10 cellular contexts compared by ENCODE assay signal in the genomic region with DNA sequence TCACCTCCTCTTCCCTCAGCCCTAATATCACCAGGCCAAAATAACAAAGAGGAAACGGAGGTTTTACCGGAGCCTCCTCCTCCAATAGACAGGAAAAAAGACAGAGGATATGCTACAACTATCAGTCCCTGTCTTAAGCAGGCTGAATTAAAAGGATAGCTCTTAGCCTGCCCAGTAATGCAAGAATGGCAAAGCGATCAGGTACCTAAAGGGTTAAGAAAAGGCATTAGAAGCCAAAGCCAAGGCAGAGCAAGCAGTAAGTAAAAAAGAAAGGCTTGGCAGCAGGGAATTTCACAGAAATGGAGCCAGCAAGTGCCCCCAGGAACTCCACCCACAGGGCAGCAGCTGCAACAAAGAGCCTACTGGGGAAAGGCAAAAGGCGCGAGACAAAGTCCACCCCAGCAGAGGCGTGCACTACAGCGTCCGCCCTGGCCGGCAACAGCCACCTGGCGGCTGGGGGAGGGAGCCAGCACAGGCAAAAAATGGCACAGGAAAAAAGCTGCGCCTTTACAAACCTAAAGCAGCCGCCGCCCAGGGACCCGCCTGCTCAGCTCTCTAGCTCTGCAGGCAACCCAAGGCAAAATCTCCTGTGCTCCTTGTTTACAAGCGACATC.
A peak's percentile ranks its signal among the peaks of the same experiment; 100 is the strongest.
DNase-seq lines count a peak whose midpoint lies in the region; ATAC-seq, FAIRE-seq and TF ChIP-seq lines count a peak whose summit lies in the region.
"Had no signal": no experiment of that assay in that cellular context is flagged by ENCODE, and none has a peak within 500 bp of the region (broad histone marks: within the 10 kb centered on the region; RNA-seq: fewer than 3 reads in every experiment).

No MANE protein-coding gene starts in this region.

- ATAC-seq in A549 (peak in 1 of 2 experiments; percentile 77; a peak in 3 of 6 replicates), WTC11 (peak; percentile 98), GM19455 (IDR thresholded peaks at IDR 0.05; ENCODE audit: unreplicated experiment) (no peak)

- peak overlapping the region; percentile 63 for H3K27ac Mint-ChIP-seq in WTC11

- TF ChIP-seq EP300 in A549 (IDR thresholded peaks at IDR 0.05): no peak

- in situ Hi-C loops in GM13976 (cut with MboI; ENCODE audit: low sequenced_read_pairs, unreplicated experiment): no loop called here

- POLR2A ChIA-PET in A549 (lab: Yijun Ruan, JAX) (no interaction called here), WTC11 (lab: Charles Lee) (interaction anchor here (0.7 to 2.2 kb wide), 2 partner anchors 103 to 162 kb away, joined by 3 to 7 read pairs; a partner anchor contains a TSS)

- no peaks in the 10 kb centered on the region for H3K9me3 Mint-ChIP-seq in WTC11

- TF ChIP-seq CTCF in A549 (IDR thresholded peaks at IDR 0.05) (no peak), GM12873 (IDR thresholded peaks at IDR 0.05; ENCODE audit: insufficient read depth, low read depth, low read length, missing control alignments) (peak; percentile 11), WTC11 (IDR thresholded peaks at IDR 0.05) (no peak), liver (IDR thresholded peaks at IDR 0.05; ENCODE audit: low read depth, low read length, missing input control) (peak; percentile 36), GM13976 (IDR thresholded peaks at IDR 0.05; ENCODE audit: borderline replicate concordance, control extremely low read depth, extremely low read depth, insufficient read depth, missing control alignments) (no peak)

- FAIRE-seq in A549 (lab: Jason Lieb, UNC): no peak

- no peaks in the 10 kb centered on the region; the same call in 1 of the 2 replicates for H3K27me3 Mint-ChIP-seq in WTC11 (ENCODE audit: low read depth)

- H3K4me1 ChIP-seq in A549 (no peaks in the 10 kb centered on the region), liver (ENCODE audit: control insufficient read depth in 4 of 4, insufficient read depth in 4 of 4, low read length in 3 of 4) (peaks cover 2 to 12% (median 9%) of the 10 kb centered on the region in 4 donors)

- DNase-seq in A549 (ENCODE audit: low read depth in 1 of 2, low spot score in 1 of 2): peak; percentile 1 to 8
- DNase-seq in WTC11 (ENCODE audit: low spot score): peak; percentile 70
- DNase-seq in GM13976 (ENCODE audit: low spot score): no peak
- DNase-seq in central memory CD4-positive, alpha-beta T cell: no peak
- DNase-seq in COR-L47 (lab: John Stamatoyannopoulos, UW): no peak
- DNase-seq: GOT3, NCI-H1092 treated with DMSO at 0.1 percent for 48 hours had no signal

- peaks cover 33% of the 10 kb centered on the region for H3K4me1 Mint-ChIP-seq in WTC11

- H3K4me2 ChIP-seq in A549: no peak overlapping the region

- H3K36me3 ChIP-seq in liver (ENCODE audit: control insufficient read depth in 4 of 4, insufficient read depth in 3 of 4, low read depth in 1 of 4, low read length in 3 of 4): no peaks in the 10 kb centered on the region

- H3K27me3 ChIP-seq in liver (ENCODE audit: control insufficient read depth in 4 of 4, insufficient read depth in 4 of 4, low read length in 3 of 4): no peaks in the 10 kb centered on the region

- no peak overlapping the region for H3K27ac ChIP-seq in A549
- H3K27ac ChIP-seq in liver (ENCODE audit: low read depth in 1 of 2, low read length in 2 of 2): no peak overlapping the region

- no peak overlapping the region for H3K9ac ChIP-seq in liver (ENCODE audit: low read depth in 1 of 2, low read length in 2 of 2)

- no peaks in the 10 kb centered on the region for H3K36me3 Mint-ChIP-seq in WTC11

- 10% methylated on average over 13 of the region's 15 CpGs for WGBS in A549 (ENCODE audit: missing lambda C conversion rate)
- WGBS in liver: 5% methylated on average over 15 of the region's 15 CpGs

- CTCF ChIA-PET in A549 (lab: Yijun Ruan, JAX) (no interaction called here), WTC11 (lab: Charles Lee) (interaction anchor here (0.6 to 2.7 kb wide), 11 partner anchors 11 to 332 kb away, joined by 3 to 19 read pairs (median 4); a partner anchor contains a TSS)

- H3K4me3 ChIP-seq in A549 (no peak overlapping the region), liver (ENCODE audit: low read depth in 1 of 3, low read length in 3 of 3) (peak overlapping the region in 1 of 3 donors; percentile 15)

- H3K9me3 ChIP-seq in A549 (no peaks in the 10 kb centered on the region), liver (ENCODE audit: control insufficient read depth in 4 of 4, low read length in 3 of 4) (no peaks in the 10 kb centered on the region)

- TF ChIP-seq POLR2A in A549 (IDR thresholded peaks at IDR 0.05; ENCODE audit: low read length): no peak

- 0 out of 5 replicates have a peak, but pooled peaks of 1 of the 2 experiments have one; percentile 2 for TF ChIP-seq RAD21 in A549 (conservative IDR thresholded peaks at IDR 0.05 in 1 of 2, IDR thresholded peaks at IDR 0.05 in 1 of 2)
- peak; percentile 61 to 64 for TF ChIP-seq RAD21 in liver (IDR thresholded peaks at IDR 0.05)

- peak overlapping the region; percentile 57 for H3K4me3 Mint-ChIP-seq in WTC11

TF ChIP-seq in A549, 52 proteins besides CTCF, POLR2A, EP300 and RAD21:
- TF ChIP-seq POLR2AphosphoS2 (conservative IDR thresholded peaks at IDR 0.05; ENCODE audit: low read length) (no peak), CHD4 (IDR thresholded peaks at IDR 0.05; ENCODE audit: borderline replicate concordance) (no peak), NR3C1 (IDR thresholded peaks at IDR 0.05) (no peak)
TF ChIP-seq in A549: peak in this region for 0.

TF ChIP-seq in WTC11, 78 proteins besides CTCF, POLR2A, EP300 and RAD21 (continues in another document):
- TF ChIP-seq HMGA2 (CRISPR knock-in tag; IDR thresholded peaks at IDR 0.05): no peak
- TF ChIP-seq MYBL2 (CRISPR knock-in tag; IDR thresholded peaks at IDR 0.05): no peak
- TF ChIP-seq, protein P1, sequence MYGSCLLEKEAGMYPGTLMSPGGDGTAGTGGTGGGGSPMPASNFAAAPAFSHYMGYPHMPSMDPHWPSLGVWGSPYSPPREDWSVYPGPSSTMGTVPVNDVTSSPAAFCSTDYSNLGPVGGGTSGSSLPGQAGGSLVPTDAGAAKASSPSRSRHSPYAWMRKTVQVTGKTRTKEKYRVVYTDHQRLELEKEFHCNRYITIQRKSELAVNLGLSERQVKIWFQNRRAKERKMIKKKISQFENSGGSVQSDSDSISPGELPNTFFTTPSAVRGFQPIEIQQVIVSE (CRISPR knock-in tag; IDR thresholded peaks at IDR 0.05; ENCODE audit: borderline replicate concordance): no peak
- TF ChIP-seq ELF4 (CRISPR knock-in tag; IDR thresholded peaks at IDR 0.05; ENCODE audit: low read depth): no peak
- TF ChIP-seq, protein P2, sequence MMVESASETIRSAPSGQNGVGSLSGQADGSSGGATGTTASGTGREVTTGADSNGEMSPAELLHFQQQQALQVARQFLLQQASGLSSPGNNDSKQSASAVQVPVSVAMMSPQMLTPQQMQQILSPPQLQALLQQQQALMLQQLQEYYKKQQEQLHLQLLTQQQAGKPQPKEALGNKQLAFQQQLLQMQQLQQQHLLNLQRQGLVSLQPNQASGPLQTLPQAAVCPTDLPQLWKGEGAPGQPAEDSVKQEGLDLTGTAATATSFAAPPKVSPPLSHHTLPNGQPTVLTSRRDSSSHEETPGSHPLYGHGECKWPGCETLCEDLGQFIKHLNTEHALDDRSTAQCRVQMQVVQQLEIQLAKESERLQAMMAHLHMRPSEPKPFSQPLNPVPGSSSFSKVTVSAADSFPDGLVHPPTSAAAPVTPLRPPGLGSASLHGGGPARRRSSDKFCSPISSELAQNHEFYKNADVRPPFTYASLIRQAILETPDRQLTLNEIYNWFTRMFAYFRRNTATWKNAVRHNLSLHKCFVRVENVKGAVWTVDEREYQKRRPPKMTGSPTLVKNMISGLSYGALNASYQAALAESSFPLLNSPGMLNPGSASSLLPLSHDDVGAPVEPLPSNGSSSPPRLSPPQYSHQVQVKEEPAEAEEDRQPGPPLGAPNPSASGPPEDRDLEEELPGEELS (CRISPR knock-in tag; IDR thresholded peaks at IDR 0.05): no peak
- TF ChIP-seq FOXK1 (CRISPR knock-in tag; IDR thresholded peaks at IDR 0.05): no peak
- TF ChIP-seq FOXJ3 (CRISPR knock-in tag; IDR thresholded peaks at IDR 0.05; ENCODE audit: borderline replicate concordance): no peak
- no peak for TF ChIP-seq MXD4 (CRISPR knock-in tag; IDR thresholded peaks at IDR 0.05; ENCODE audit: borderline replicate concordance)

TF ChIP-seq in liver, 16 proteins besides CTCF, POLR2A, EP300 and RAD21 (continues in another document):
- TF ChIP-seq, protein P3, sequence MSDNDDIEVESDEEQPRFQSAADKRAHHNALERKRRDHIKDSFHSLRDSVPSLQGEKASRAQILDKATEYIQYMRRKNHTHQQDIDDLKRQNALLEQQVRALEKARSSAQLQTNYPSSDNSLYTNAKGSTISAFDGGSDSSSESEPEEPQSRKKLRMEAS (IDR thresholded peaks at IDR 0.05): peak; percentile 34
- no peak for TF ChIP-seq GABPA (IDR thresholded peaks at IDR 0.05 in 1 of 2, conservative IDR thresholded peaks at IDR 0.05 in 1 of 2)
- TF ChIP-seq FOXA2 (IDR thresholded peaks at IDR 0.05): no peak
- TF ChIP-seq JUND (IDR thresholded peaks at IDR 0.05): no peak
- TF ChIP-seq, protein P4, sequence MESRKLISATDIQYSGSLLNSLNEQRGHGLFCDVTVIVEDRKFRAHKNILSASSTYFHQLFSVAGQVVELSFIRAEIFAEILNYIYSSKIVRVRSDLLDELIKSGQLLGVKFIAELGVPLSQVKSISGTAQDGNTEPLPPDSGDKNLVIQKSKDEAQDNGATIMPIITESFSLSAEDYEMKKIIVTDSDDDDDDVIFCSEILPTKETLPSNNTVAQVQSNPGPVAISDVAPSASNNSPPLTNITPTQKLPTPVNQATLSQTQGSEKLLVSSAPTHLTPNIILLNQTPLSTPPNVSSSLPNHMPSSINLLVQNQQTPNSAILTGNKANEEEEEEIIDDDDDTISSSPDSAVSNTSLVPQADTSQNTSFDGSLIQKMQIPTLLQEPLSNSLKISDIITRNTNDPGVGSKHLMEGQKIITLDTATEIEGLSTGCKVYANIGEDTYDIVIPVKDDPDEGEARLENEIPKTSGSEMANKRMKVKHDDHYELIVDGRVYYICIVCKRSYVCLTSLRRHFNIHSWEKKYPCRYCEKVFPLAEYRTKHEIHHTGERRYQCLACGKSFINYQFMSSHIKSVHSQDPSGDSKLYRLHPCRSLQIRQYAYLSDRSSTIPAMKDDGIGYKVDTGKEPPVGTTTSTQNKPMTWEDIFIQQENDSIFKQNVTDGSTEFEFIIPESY (IDR thresholded peaks at IDR 0.05): no peak
- TF ChIP-seq YY1 (IDR thresholded peaks at IDR 0.05): peak; percentile 80
- TF ChIP-seq FOXA1 (IDR thresholded peaks at IDR 0.05): no peak
- TF ChIP-seq, protein P5, sequence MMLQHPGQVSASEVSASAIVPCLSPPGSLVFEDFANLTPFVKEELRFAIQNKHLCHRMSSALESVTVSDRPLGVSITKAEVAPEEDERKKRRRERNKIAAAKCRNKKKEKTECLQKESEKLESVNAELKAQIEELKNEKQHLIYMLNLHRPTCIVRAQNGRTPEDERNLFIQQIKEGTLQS (IDR thresholded peaks at IDR 0.05): no peak
- no peak for TF ChIP-seq EGR1 (IDR thresholded peaks at IDR 0.05; ENCODE audit: low read depth in 2 of 2)

Comparison
In these comparisons a context has a peak if more than half of its experiments do, and no peak if none do; other contexts are left out.
1. DNase-seq: peak in A549 (2 of 2) and WTC11 (single experiment); none in GM13976 (single experiment), central memory CD4-positive, alpha-beta T cell (single experiment) and COR-L47 (single experiment).
2. CTCF ChIP-seq: peak in GM12873 (single experiment) and liver (single experiment); none in A549 (single experiment), WTC11 (single experiment) and GM13976 (single experiment).